11 cellular contexts compared by ENCODE assay signal in the genomic region with DNA sequence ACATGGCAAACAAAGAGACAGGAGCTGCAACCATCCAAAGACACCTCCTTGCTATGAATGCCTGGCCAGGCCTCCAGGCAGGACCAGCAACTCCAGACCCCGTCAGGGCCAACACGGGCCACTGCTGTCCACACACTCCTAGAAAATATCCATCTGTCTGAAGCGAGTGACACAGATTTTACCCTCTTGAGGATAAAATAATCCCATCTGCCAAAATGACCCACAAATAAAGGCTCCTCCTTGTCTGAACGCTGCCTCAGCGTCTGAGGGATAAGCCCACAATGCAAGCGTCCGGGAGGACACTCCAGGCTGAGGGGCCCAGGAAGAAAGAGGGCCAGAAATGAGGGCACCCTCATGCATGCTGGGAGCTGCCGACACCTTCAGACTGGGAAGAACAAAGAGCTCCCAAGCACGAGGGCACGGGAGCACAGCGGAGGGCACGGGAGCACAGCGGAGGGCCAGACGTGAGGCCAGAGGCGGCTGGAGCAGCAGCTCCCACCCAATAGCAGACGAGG.
DNase-seq lines count a peak whose midpoint lies in the region; ATAC-seq, FAIRE-seq and TF ChIP-seq lines count a peak whose summit lies in the region.
"Had no signal": no experiment of that assay in that cellular context is flagged by ENCODE, and none has a peak within 500 bp of the region (broad histone marks: within the 10 kb centered on the region; RNA-seq: fewer than 3 reads in every experiment).

No MANE protein-coding gene starts in this region.

- peaks cover 50% of the 10 kb centered on the region for H3K36me3 Mint-ChIP-seq in activated T-cell treated with anti-CD3 and anti-CD28 coated beads, Interleukin-2, amount 50 U/mL, for 24 hours (ENCODE audit: low read depth)
- H3K36me3 Mint-ChIP-seq in astrocyte (ENCODE audit: low read depth, unreplicated experiment): peaks cover 7% of the 10 kb centered on the region
- H3K36me3 Mint-ChIP-seq in stimulated activated naive B cell treated with anti-CD40 and anti-IgM and Interleukin-4, amounts not matched to agents 10 μg/mL and 1 μg/mL and 100 μg/mL, for 72 hours: peaks cover 15 to 26% of the 10 kb centered on the region in 2 donors
- peaks cover 0 to 15% (median 0%) of the 10 kb centered on the region in 5 donors for H3K36me3 Mint-ChIP-seq in naive thymus-derived CD4-positive, alpha-beta T cell

- peaks cover 87% of the 10 kb centered on the region for H3K4me1 Mint-ChIP-seq in activated T-cell treated with anti-CD3 and anti-CD28 coated beads, Interleukin-2, amount 50 U/mL, for 24 hours (ENCODE audit: low read depth)
- H3K4me1 Mint-ChIP-seq in astrocyte (ENCODE audit: low read depth, unreplicated experiment): peaks cover 53% of the 10 kb centered on the region
- peaks cover 51 to 82% of the 10 kb centered on the region in 2 donors for H3K4me1 Mint-ChIP-seq in stimulated activated naive B cell treated with anti-CD40 and anti-IgM and Interleukin-4, amounts not matched to agents 10 μg/mL and 1 μg/mL and 100 μg/mL, for 72 hours
- H3K4me1 Mint-ChIP-seq in naive thymus-derived CD4-positive, alpha-beta T cell: peaks cover 53 to 92% (median 78%) of the 10 kb centered on the region in 7 donors

- H3K9me3 ChIP-seq in astrocyte (ENCODE audit: insufficient read depth, low read depth, low read length) (no peaks in the 10 kb centered on the region), MM.1S (replicated peaks; ENCODE audit: insufficient read depth, low read length) (no peaks in the 10 kb centered on the region)
- H3K9me3 ChIP-seq in naive thymus-derived CD4-positive, alpha-beta T cell (ENCODE audit: control insufficient read depth in 2 of 3, low read length in 3 of 3): no peaks in the 10 kb centered on the region
- H3K9me3 ChIP-seq: sigmoid colon had no signal

- no peak overlapping the region for H3K4me3 ChIP-seq in astrocyte (ENCODE audit: insufficient read depth, low read depth, low read length)
- H3K4me3 ChIP-seq in MM.1S (ENCODE audit: low read length): no peak overlapping the region
- no peak overlapping the region for H3K4me3 ChIP-seq in naive thymus-derived CD4-positive, alpha-beta T cell (ENCODE audit: low read length)
- H3K4me3 ChIP-seq: lung, sigmoid colon had no signal

- H3K27me3 ChIP-seq in astrocyte (ENCODE audit: insufficient read depth, low read length): no peaks in the 10 kb centered on the region
- no peaks in the 10 kb centered on the region for H3K27me3 ChIP-seq in MM.1S (replicated peaks; ENCODE audit: insufficient read depth, low read length)
- H3K27me3 ChIP-seq in naive thymus-derived CD4-positive, alpha-beta T cell (ENCODE audit: control insufficient read depth in 2 of 2, insufficient read depth in 2 of 2, low read length in 2 of 2): no peaks in the 10 kb centered on the region
- H3K27me3 ChIP-seq: sigmoid colon had no signal

- DNase-seq in activated T-cell treated with anti-CD3 and anti-CD28 coated beads, Interleukin-2, amount 50 U/mL, for 24 hours: no peak
- no peak for DNase-seq in activated T-cell treated with anti-CD3 and anti-CD28 coated beads, Interleukin-2, amount 50 U/mL, for 48 hours
- DNase-seq in astrocyte (ENCODE audit: low read depth) (no peak), left kidney (ENCODE audit: low read depth, low spot score) (peak; percentile 57), MM.1S (no peak), pons (ENCODE audit: low spot score) (no peak)
- DNase-seq in stimulated activated naive B cell treated with anti-CD40 and anti-IgM and Interleukin-4, amounts not matched to agents 10 μg/mL and 1 μg/mL and 100 μg/mL, for 72 hours: no peak
- no peak for DNase-seq in naive thymus-derived CD4-positive, alpha-beta T cell
- DNase-seq: NCI-H1105 treated with DMSO at 0.1 percent for 48 hours, sigmoid colon had no signal

- H3K27ac ChIP-seq in astrocyte (ENCODE audit: low read depth, low read length) (peak overlapping the region; percentile 59), MM.1S (ENCODE audit: low read length) (no peak overlapping the region)
- H3K27ac ChIP-seq in naive thymus-derived CD4-positive, alpha-beta T cell (ENCODE audit: low read depth, low read length): no peak overlapping the region

- H3K4me3 Mint-ChIP-seq in activated T-cell treated with anti-CD3 and anti-CD28 coated beads, Interleukin-2, amount 50 U/mL, for 24 hours: no peak overlapping the region
- H3K4me3 Mint-ChIP-seq in astrocyte (ENCODE audit: unreplicated experiment): no peak overlapping the region
- H3K4me3 Mint-ChIP-seq in stimulated activated naive B cell treated with anti-CD40 and anti-IgM and Interleukin-4, amounts not matched to agents 10 μg/mL and 1 μg/mL and 100 μg/mL, for 72 hours: peak overlapping the region in 1 of 2 donors; percentile 22
- H3K4me3 Mint-ChIP-seq in naive thymus-derived CD4-positive, alpha-beta T cell: peak overlapping the region in 4 of 10 donors; percentile 21 to 58 (median 44)

- H3K27ac Mint-ChIP-seq in activated T-cell treated with anti-CD3 and anti-CD28 coated beads, Interleukin-2, amount 50 U/mL, for 24 hours: peak overlapping the region; percentile 84
- peak overlapping the region; percentile 67 for H3K27ac Mint-ChIP-seq in astrocyte (ENCODE audit: unreplicated experiment)
- H3K27ac Mint-ChIP-seq in stimulated activated naive B cell treated with anti-CD40 and anti-IgM and Interleukin-4, amounts not matched to agents 10 μg/mL and 1 μg/mL and 100 μg/mL, for 72 hours: peak overlapping the region; percentile 49
- H3K27ac Mint-ChIP-seq in naive thymus-derived CD4-positive, alpha-beta T cell: peak overlapping the region in 1 of 9 donors; percentile 59

- H3K36me3 ChIP-seq in astrocyte (ENCODE audit: insufficient read depth, low read length) (no peaks in the 10 kb centered on the region), MM.1S (replicated peaks; ENCODE audit: insufficient read depth, low read length) (no peaks in the 10 kb centered on the region)
- H3K36me3 ChIP-seq in naive thymus-derived CD4-positive, alpha-beta T cell (ENCODE audit: control insufficient read depth in 2 of 3, insufficient read depth in 3 of 3, low read length in 3 of 3): peaks cover 0 to 5% (median 0%) of the 10 kb centered on the region in 3 experiments
- H3K36me3 ChIP-seq: sigmoid colon had no signal

- H3K4me2 ChIP-seq in astrocyte (ENCODE audit: low read length) (peak overlapping the region; percentile 64), MM.1S (ENCODE audit: low read depth, low read length) (no peak overlapping the region)

- peaks cover 99% of the 10 kb centered on the region for H4K20me1 ChIP-seq in astrocyte (ENCODE audit: insufficient read depth, low read length)
- H4K20me1 ChIP-seq in MM.1S (ENCODE audit: insufficient read depth, low read length): peaks cover 9% of the 10 kb centered on the region; the same call in 1 of the 2 replicates

- no peak for TF ChIP-seq CTCF in astrocyte (IDR thresholded peaks at IDR 0.05; ENCODE audit: insufficient read depth, low read depth, low read length)
- TF ChIP-seq CTCF in MM.1S (IDR thresholded peaks at IDR 0.05; ENCODE audit: low read length): no peak

- H3K9me3 Mint-ChIP-seq in activated T-cell treated with anti-CD3 and anti-CD28 coated beads, Interleukin-2, amount 50 U/mL, for 24 hours: no peaks in the 10 kb centered on the region
- no peaks in the 10 kb centered on the region for H3K9me3 Mint-ChIP-seq in astrocyte (ENCODE audit: unreplicated experiment)
- no peaks in the 10 kb centered on the region for H3K9me3 Mint-ChIP-seq in stimulated activated naive B cell treated with anti-CD40 and anti-IgM and Interleukin-4, amounts not matched to agents 10 μg/mL and 1 μg/mL and 100 μg/mL, for 72 hours
- no peaks in the 10 kb centered on the region for H3K9me3 Mint-ChIP-seq in naive thymus-derived CD4-positive, alpha-beta T cell

- H3K9ac ChIP-seq in astrocyte (ENCODE audit: low read length) (peak overlapping the region; percentile 55), MM.1S (ENCODE audit: low read length) (no peak overlapping the region)

- ATAC-seq in stimulated activated naive B cell treated with anti-CD40 and anti-IgM and Interleukin-4, amounts not matched to agents 10 μg/mL and 1 μg/mL and 100 μg/mL, for 72 hours (replicated peaks): no peak
- no peak for ATAC-seq in naive thymus-derived CD4-positive, alpha-beta T cell

- no peaks in the 10 kb centered on the region for H3K9me2 ChIP-seq in MM.1S (replicated peaks; ENCODE audit: insufficient read depth, low read length)

- H3K4me1 ChIP-seq in astrocyte (ENCODE audit: insufficient read depth, low read length): peaks cover 24% of the 10 kb centered on the region
- no peaks in the 10 kb centered on the region for H3K4me1 ChIP-seq in MM.1S (ENCODE audit: low read length)
- H3K4me1 ChIP-seq in naive thymus-derived CD4-positive, alpha-beta T cell (ENCODE audit: control insufficient read depth in 2 of 2, insufficient read depth in 2 of 2, low read length in 2 of 2): peaks cover 23 to 41% of the 10 kb centered on the region in 2 donors

- no peak for FAIRE-seq in astrocyte (lab: Jason Lieb, UNC)

- CTCF ChIA-PET in naive thymus-derived CD4-positive, alpha-beta T cell (lab: Charles Lee): interaction anchor here (1.5 kb wide), 1 partner anchor 15 kb away, joined by 3 read pairs; no protein-coding TSS in a partner anchor

- H3K79me2 ChIP-seq in astrocyte (ENCODE audit: insufficient read depth, low read length) (peaks cover 100% of the 10 kb centered on the region), MM.1S (ENCODE audit: low read length) (peaks cover 98% of the 10 kb centered on the region)

- intact Hi-C loops in naive thymus-derived CD4-positive, alpha-beta T cell (cut with micrococcal nuclease): no loop called here

- no peak overlapping the region for H2AFZ ChIP-seq in astrocyte (ENCODE audit: low read depth, low read length)
- no peak overlapping the region for H2AFZ ChIP-seq in MM.1S (ENCODE audit: low read length)

- POLR2A ChIA-PET in naive thymus-derived CD4-positive, alpha-beta T cell (lab: Charles Lee): no interaction called here

- no peaks in the 10 kb centered on the region for H3F3A ChIP-seq in MM.1S (ENCODE audit: insufficient read depth, low read length)

- H3K27me3 Mint-ChIP-seq in activated T-cell treated with anti-CD3 and anti-CD28 coated beads, Interleukin-2, amount 50 U/mL, for 24 hours: no peaks in the 10 kb centered on the region
- H3K27me3 Mint-ChIP-seq in astrocyte (ENCODE audit: low read depth, unreplicated experiment): no peaks in the 10 kb centered on the region
- H3K27me3 Mint-ChIP-seq in stimulated activated naive B cell treated with anti-CD40 and anti-IgM and Interleukin-4, amounts not matched to agents 10 μg/mL and 1 μg/mL and 100 μg/mL, for 72 hours: no peaks in the 10 kb centered on the region
- no peaks in the 10 kb centered on the region for H3K27me3 Mint-ChIP-seq in naive thymus-derived CD4-positive, alpha-beta T cell
